8 cellular contexts compared by ENCODE assay signal in genomic region chr16:8963010-8963824, GRCh38. TPM values are rescaled to one million over a fixed set of nuclear protein-coding genes. Genes with fewer than 3 reads are reported as not detected.
DNase-seq lines count a peak whose midpoint lies in the region; ATAC-seq and TF ChIP-seq lines count a peak whose summit lies in the region.

No MANE protein-coding gene starts in this region.

- CTCF ChIA-PET in WTC11 (lab: Charles Lee) = interaction anchor here (1.5 to 3.7 kb wide), 4 partner anchors 15 to 50 kb away, joined by 3 to 34 read pairs (median 16); no protein-coding TSS in a partner anchor

- H3K36me3 Mint-ChIP-seq in WTC11 = peaks cover 6% of the 10 kb centered on the region

- H3K27me3 Mint-ChIP-seq in WTC11 (ENCODE audit: low read depth) = peaks cover 9% of the 10 kb centered on the region

- DNase-seq in EH (ENCODE audit: low read depth) (peak; percentile 27), WTC11 (ENCODE audit: low spot score) (no peak), right atrium auricular region (ENCODE audit: low spot score) (no peak), UCSD-AML1 (lab: John Stamatoyannopoulos, UW; ENCODE audit: unreplicated experiment) (no peak), SKM-1 (lab: John Stamatoyannopoulos, UW; ENCODE audit: unreplicated experiment) (no peak), kidney tubule cell (ENCODE audit: low spot score) (no peak)

- peak overlapping the region; percentile 92 for H3K4me2 ChIP-seq in skeletal muscle satellite cell (ENCODE audit: low read length)

- H3K4me3 Mint-ChIP-seq in WTC11 = 0 out of 2 replicates have a peak overlapping the region, but pooled peaks have one; percentile 28

- H3K4me1 Mint-ChIP-seq in WTC11 = peaks cover 66% of the 10 kb centered on the region

- no peaks in the 10 kb centered on the region for H3K9me3 Mint-ChIP-seq in WTC11

- peak; percentile 10 for ATAC-seq in HG02798 (IDR thresholded peaks at IDR 0.05; ENCODE audit: poor library complexity, unreplicated experiment)
- no peak for ATAC-seq in WTC11

- no peaks in the 10 kb centered on the region for H3K27me3 ChIP-seq in right atrium auricular region
- H3K27me3 ChIP-seq in skeletal muscle satellite cell (ENCODE audit: control insufficient read depth, insufficient read depth, low read length) = no peaks in the 10 kb centered on the region

- H3K4me3 ChIP-seq in right atrium auricular region = peak overlapping the region; percentile 73 to 78
- H3K4me3 ChIP-seq in skeletal muscle satellite cell (ENCODE audit: low read length) = peak overlapping the region; percentile 92

- H3K9ac ChIP-seq in skeletal muscle satellite cell (ENCODE audit: low read depth, low read length) = peak overlapping the region; percentile 90

- H3K27ac ChIP-seq in right atrium auricular region = peak overlapping the region; percentile 71 to 73

- no peaks in the 10 kb centered on the region for H3K9me3 ChIP-seq in right atrium auricular region
- no peaks in the 10 kb centered on the region for H3K9me3 ChIP-seq in skeletal muscle satellite cell (replicated peaks; ENCODE audit: low read length)

- H3K4me1 ChIP-seq in right atrium auricular region (peaks cover 0 to 48% of the 10 kb centered on the region in 2 donors), skeletal muscle satellite cell (ENCODE audit: control insufficient read depth, insufficient read depth, low read length) (peaks cover 43% of the 10 kb centered on the region)

- POLR2A ChIA-PET in WTC11 (lab: Charles Lee) = no interaction called here

- H3K27ac Mint-ChIP-seq in WTC11 = no peak overlapping the region

- H3K36me3 ChIP-seq in right atrium auricular region (no peaks in the 10 kb centered on the region), skeletal muscle satellite cell (ENCODE audit: insufficient read depth, low read length) (no peaks in the 10 kb centered on the region)

- no peak for TF ChIP-seq CTCF in WTC11 (IDR thresholded peaks at IDR 0.05)
- no peak for TF ChIP-seq CTCF in right atrium auricular region (IDR thresholded peaks at IDR 0.05)

TF ChIP-seq in WTC11, 78 proteins besides CTCF, POLR2A, EP300 and RAD21:
- TF ChIP-seq KAT7 (CRISPR knock-in tag; IDR thresholded peaks at IDR 0.05; ENCODE audit: borderline replicate concordance) (no peak), ZNF671 (CRISPR knock-in tag; IDR thresholded peaks at IDR 0.05) (no peak), ELF4 (CRISPR knock-in tag; IDR thresholded peaks at IDR 0.05; ENCODE audit: low read depth) (no peak), ZNF138 (CRISPR knock-in tag; conservative IDR thresholded peaks at IDR 0.05) (no peak), FOXP1 (CRISPR knock-in tag; IDR thresholded peaks at IDR 0.05; ENCODE audit: borderline replicate concordance) (no peak)
- TF ChIP-seq, protein P1, sequence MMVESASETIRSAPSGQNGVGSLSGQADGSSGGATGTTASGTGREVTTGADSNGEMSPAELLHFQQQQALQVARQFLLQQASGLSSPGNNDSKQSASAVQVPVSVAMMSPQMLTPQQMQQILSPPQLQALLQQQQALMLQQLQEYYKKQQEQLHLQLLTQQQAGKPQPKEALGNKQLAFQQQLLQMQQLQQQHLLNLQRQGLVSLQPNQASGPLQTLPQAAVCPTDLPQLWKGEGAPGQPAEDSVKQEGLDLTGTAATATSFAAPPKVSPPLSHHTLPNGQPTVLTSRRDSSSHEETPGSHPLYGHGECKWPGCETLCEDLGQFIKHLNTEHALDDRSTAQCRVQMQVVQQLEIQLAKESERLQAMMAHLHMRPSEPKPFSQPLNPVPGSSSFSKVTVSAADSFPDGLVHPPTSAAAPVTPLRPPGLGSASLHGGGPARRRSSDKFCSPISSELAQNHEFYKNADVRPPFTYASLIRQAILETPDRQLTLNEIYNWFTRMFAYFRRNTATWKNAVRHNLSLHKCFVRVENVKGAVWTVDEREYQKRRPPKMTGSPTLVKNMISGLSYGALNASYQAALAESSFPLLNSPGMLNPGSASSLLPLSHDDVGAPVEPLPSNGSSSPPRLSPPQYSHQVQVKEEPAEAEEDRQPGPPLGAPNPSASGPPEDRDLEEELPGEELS (CRISPR knock-in tag; IDR thresholded peaks at IDR 0.05) = no peak
- TF ChIP-seq, protein P2, sequence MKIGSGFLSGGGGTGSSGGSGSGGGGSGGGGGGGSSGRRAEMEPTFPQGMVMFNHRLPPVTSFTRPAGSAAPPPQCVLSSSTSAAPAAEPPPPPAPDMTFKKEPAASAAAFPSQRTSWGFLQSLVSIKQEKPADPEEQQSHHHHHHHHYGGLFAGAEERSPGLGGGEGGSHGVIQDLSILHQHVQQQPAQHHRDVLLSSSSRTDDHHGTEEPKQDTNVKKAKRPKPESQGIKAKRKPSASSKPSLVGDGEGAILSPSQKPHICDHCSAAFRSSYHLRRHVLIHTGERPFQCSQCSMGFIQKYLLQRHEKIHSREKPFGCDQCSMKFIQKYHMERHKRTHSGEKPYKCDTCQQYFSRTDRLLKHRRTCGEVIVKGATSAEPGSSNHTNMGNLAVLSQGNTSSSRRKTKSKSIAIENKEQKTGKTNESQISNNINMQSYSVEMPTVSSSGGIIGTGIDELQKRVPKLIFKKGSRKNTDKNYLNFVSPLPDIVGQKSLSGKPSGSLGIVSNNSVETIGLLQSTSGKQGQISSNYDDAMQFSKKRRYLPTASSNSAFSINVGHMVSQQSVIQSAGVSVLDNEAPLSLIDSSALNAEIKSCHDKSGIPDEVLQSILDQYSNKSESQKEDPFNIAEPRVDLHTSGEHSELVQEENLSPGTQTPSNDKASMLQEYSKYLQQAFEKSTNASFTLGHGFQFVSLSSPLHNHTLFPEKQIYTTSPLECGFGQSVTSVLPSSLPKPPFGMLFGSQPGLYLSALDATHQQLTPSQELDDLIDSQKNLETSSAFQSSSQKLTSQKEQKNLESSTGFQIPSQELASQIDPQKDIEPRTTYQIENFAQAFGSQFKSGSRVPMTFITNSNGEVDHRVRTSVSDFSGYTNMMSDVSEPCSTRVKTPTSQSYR (CRISPR knock-in tag; IDR thresholded peaks at IDR 0.05) = no peak

RNA-seq across cellular contexts. Expression of gene USP7, which starts 0.5 kb away (rescaled TPM):
- 153 to 211 TPM (median 161 TPM) in 3 replicates for total RNA-seq in WTC11 (2021)
- total RNA-seq in right atrium auricular region = 10 to 100 TPM; 42.2 to 57.4 TPM
- 46.3 and 52.2 TPM in 2 replicates for total RNA-seq in skeletal muscle satellite cell (2012; rRNA removed)
